In genomic region chr7:155227788-155228458, GRCh38 we compare ENCODE assay signal across 27 cellular contexts.
DNase-seq lines count a peak whose midpoint lies in the region; ATAC-seq, FAIRE-seq and TF ChIP-seq lines count a peak whose summit lies in the region.
"Had no signal": no experiment of that assay in that cellular context is flagged by ENCODE, and none has a peak within 500 bp of the region (broad histone marks: within the 10 kb centered on the region; RNA-seq: fewer than 3 reads in every experiment).

No MANE protein-coding gene starts in this region.

- H3K79me2 ChIP-seq in K562 (ENCODE audit: control insufficient read depth, insufficient read depth, low read length) (no peaks in the 10 kb centered on the region), mesendoderm (ENCODE audit: control insufficient read depth, insufficient read depth, low read length) (no peaks in the 10 kb centered on the region), smooth muscle cell (ENCODE audit: low read depth) (no peaks in the 10 kb centered on the region)

- DNase-seq in K562 (ENCODE audit: extremely low read depth in 1 of 4, low spot score in 3 of 4) (no peak), mesendoderm (no peak), smooth muscle cell (lab: John Stamatoyannopoulos, UW; ENCODE audit: unreplicated experiment) (no peak), SKM-1 (lab: John Stamatoyannopoulos, UW; ENCODE audit: unreplicated experiment) (no peak), islet precursor cell (no peak), DMS 273 (lab: John Stamatoyannopoulos, UW; ENCODE audit: unreplicated experiment) (no peak)
- DNase-seq: activated B cell treated with CpG ODN at 0.5 μM for 24 hours; activated CD4-positive, alpha-beta T cell treated with anti-CD3 and anti-CD28 coated beads, Interleukin-2, amount 50 U/mL, for 4 hours; activated CD8-positive, alpha-beta memory T cell treated with anti-CD3 and anti-CD28 coated beads, Interleukin-2, amount 50 U/mL, for 4 hours; anterior cingulate cortex; CD4-positive, alpha-beta memory T cell; cortex of kidney; GOT3; kidney glomerular epithelial cell; naive B cell; NCI-H1048; NCI-H1930; NCI-H2227 treated with DMSO at 0.1 percent for 48 hours; ovary; stimulated activated CD4-positive, alpha-beta T cell treated with anti-CD3 and anti-CD28 coated beads, Interleukin-15, amount 100 ng/mL, for 24 hours had no signal

- no peak overlapping the region for H2BK15ac ChIP-seq in mesendoderm (replicated peaks; ENCODE audit: low read depth)

- no peak overlapping the region for H3K27ac ChIP-seq in HEK293 (ENCODE audit: extremely low read depth, low read depth, low read length)
- H3K27ac ChIP-seq in K562 (ENCODE audit: extremely low read depth, low read depth, low read length) = no peak overlapping the region
- no peak overlapping the region for H3K27ac ChIP-seq in mesendoderm (ENCODE audit: low read depth, low read length)
- H3K27ac ChIP-seq in smooth muscle cell (ENCODE audit: low read depth) = peak overlapping the region; percentile 82
- H3K27ac ChIP-seq: cardiac muscle cell, gastroesophageal sphincter, ovary, upper lobe of left lung had no signal

- peaks cover 12% of the 10 kb centered on the region for H3F3A ChIP-seq in smooth muscle cell (ENCODE audit: low read depth)

- H3K18ac ChIP-seq in mesendoderm (ENCODE audit: low read length) = no peak overlapping the region

- no peak overlapping the region for H2BK5ac ChIP-seq in mesendoderm (ENCODE audit: low read length)

- H3K4me2 ChIP-seq in K562 (ENCODE audit: insufficient read depth, low read length) = no peak overlapping the region
- no peak overlapping the region for H3K4me2 ChIP-seq in mesendoderm (ENCODE audit: low read length)
- peak overlapping the region; percentile 63 for H3K4me2 ChIP-seq in smooth muscle cell

- no peak for TF ChIP-seq RAD21 in K562 (CRISPR knock-in tag; conservative IDR thresholded peaks at IDR 0.05 in 1 of 2, IDR thresholded peaks at IDR 0.05 in 1 of 2)

- H3K27me3 ChIP-seq in K562 (ENCODE audit: control insufficient read depth in 2 of 2, insufficient read depth in 2 of 2, low read length in 2 of 2) (peaks cover 92 to 100% of the 10 kb centered on the region in 2 experiments), mesendoderm (ENCODE audit: insufficient read depth, low read length, poor library complexity) (no peaks in the 10 kb centered on the region), smooth muscle cell (ENCODE audit: low read depth) (no peaks in the 10 kb centered on the region)
- H3K27me3 ChIP-seq: cardiac muscle cell, ovary, upper lobe of left lung had no signal

- no peak for TF ChIP-seq EP300 in K562 (IDR thresholded peaks at IDR 0.05; ENCODE audit: low read length)

- CTCF ChIA-PET in HEK293 (lab: Yijun Ruan, JAX) = no interaction called here
- CTCF ChIA-PET in K562 (lab: Yijun Ruan, JAX; ENCODE audit: low intra/inter-chr PET ratio) = no interaction called here

- peaks cover 10% of the 10 kb centered on the region; the same call in 1 of the 2 replicates for H3K4me1 ChIP-seq in HEK293 (ENCODE audit: control insufficient read depth, insufficient read depth, low read length)
- peaks cover 0 to 23% of the 10 kb centered on the region in 2 experiments; a peak in 2 of 5 replicates for H3K4me1 ChIP-seq in K562 (replicated peaks in 1 of 2; ENCODE audit: control insufficient read depth in 2 of 2, insufficient read depth in 2 of 2, low read length in 2 of 2)
- H3K4me1 ChIP-seq in mesendoderm (ENCODE audit: control insufficient read depth, low read depth, low read length) = peaks cover 12% of the 10 kb centered on the region
- H3K4me1 ChIP-seq in smooth muscle cell (ENCODE audit: low read depth) = peaks cover 14% of the 10 kb centered on the region
- H3K4me1 ChIP-seq: gastroesophageal sphincter had no signal

- H2AFZ ChIP-seq in K562 (ENCODE audit: low read depth, low read length) = no peak overlapping the region
- no peak overlapping the region for H2AFZ ChIP-seq in smooth muscle cell (ENCODE audit: low read depth)

- no peak overlapping the region for H4K8ac ChIP-seq in mesendoderm (ENCODE audit: low read depth, low read length)

- H3K23ac ChIP-seq in mesendoderm (ENCODE audit: low read length) = no peak overlapping the region

- POLR2A ChIA-PET in HEK293 (lab: Yijun Ruan, JAX) = no interaction called here
- POLR2A ChIA-PET in K562 (lab: Yijun Ruan, JAX) = interaction anchor here (0.6 to 1.4 kb wide), 6 partner anchors 10 to 432 kb away, joined by 3 to 4 read pairs (median 4); no protein-coding TSS in a partner anchor

- TF ChIP-seq POLR2A in K562 (conservative IDR thresholded peaks at IDR 0.05) = no peak

- no peaks in the 10 kb centered on the region for H3K79me1 ChIP-seq in mesendoderm (ENCODE audit: low read length)

- BruUV-seq in K562 (replicated peaks; lab: Mats Ljungman, UMichigan) = no TSS peak

- TF ChIP-seq CTCF in HEK293 (tag by site-specific recombination; IDR thresholded peaks at IDR 0.05) (no peak), K562 (IDR thresholded peaks at IDR 0.05 in 2 of 3, conservative IDR thresholded peaks at IDR 0.05 in 1 of 3; ENCODE audit: insufficient read depth in 2 of 3, low read depth in 1 of 3, low read length in 3 of 3) (no peak), smooth muscle cell (IDR thresholded peaks at IDR 0.05; ENCODE audit: borderline replicate concordance, insufficient read depth, poor library complexity, severe bottlenecking) (no peak)

- H3K36me3 ChIP-seq in HEK293 (ENCODE audit: control insufficient read depth in 2 of 2, insufficient read depth in 1 of 2, low read length in 2 of 2) (no peaks in the 10 kb centered on the region), K562 (ENCODE audit: control insufficient read depth, insufficient read depth, low read length) (no peaks in the 10 kb centered on the region), mesendoderm (ENCODE audit: control insufficient read depth, insufficient read depth, low read length) (no peaks in the 10 kb centered on the region), smooth muscle cell (ENCODE audit: low read depth) (no peaks in the 10 kb centered on the region)
- H3K36me3 ChIP-seq: cardiac muscle cell, gastroesophageal sphincter, ovary, upper lobe of left lung had no signal

- ATAC-seq in K562 (peak; percentile 25; the same call in 2 of the 3 replicates), GM21737 (IDR thresholded peaks at IDR 0.05; ENCODE audit: unreplicated experiment) (no peak)
- ATAC-seq: gastroesophageal sphincter had no signal

- in situ Hi-C loops in K562 (cut with MboI) = no loop called here

- intact Hi-C loops in K562 (cut with micrococcal nuclease) = no loop called here

- H3K9me3 ChIP-seq in HEK293 (ENCODE audit: control insufficient read depth, insufficient read depth, low read depth, low read length) (no peaks in the 10 kb centered on the region), K562 (replicated peaks; ENCODE audit: control insufficient read depth, insufficient read depth, low read depth, low read length) (no peaks in the 10 kb centered on the region), smooth muscle cell (replicated peaks; ENCODE audit: low read depth) (no peaks in the 10 kb centered on the region)
- H3K9me3 ChIP-seq: gastroesophageal sphincter, ovary, upper lobe of left lung had no signal

- peak overlapping the region; percentile 42 for H3K56ac ChIP-seq in mesendoderm (ENCODE audit: low read length)

- H3K4me3 ChIP-seq in HEK293 (ENCODE audit: low read depth, low read length) (no peak overlapping the region), K562 (no peak overlapping the region), mesendoderm (ENCODE audit: low read length) (no peak overlapping the region), smooth muscle cell (no peak overlapping the region)
- H3K4me3 ChIP-seq: cardiac muscle cell, gastroesophageal sphincter, ovary, upper lobe of left lung had no signal

- no peaks in the 10 kb centered on the region for H3K9me1 ChIP-seq in K562 (ENCODE audit: control insufficient read depth, insufficient read depth, low read length)

- H2BK120ac ChIP-seq in mesendoderm (ENCODE audit: low read depth, low read length) = no peak overlapping the region

- FAIRE-seq in K562 (lab: Jason Lieb, UNC) = no peak
- FAIRE-seq: endometrium, G401.6 had no signal

- H3K4ac ChIP-seq in mesendoderm (ENCODE audit: low read depth, low read length) = no peak overlapping the region

- no peak overlapping the region for H2AK5ac ChIP-seq in mesendoderm (ENCODE audit: low read length)

- H4K20me1 ChIP-seq in K562 (replicated peaks; ENCODE audit: control insufficient read depth, insufficient read depth, low read length) = peaks cover 24% of the 10 kb centered on the region
- H4K20me1 ChIP-seq in smooth muscle cell (ENCODE audit: low read depth) = no peaks in the 10 kb centered on the region

- 4% methylated on average over 22 of the region's 22 CpGs for WGBS in K562 (ENCODE audit: insufficient coverage, low coverage, missing lambda C conversion rate)
- WGBS in mesendoderm (ENCODE audit: extremely low coverage, insufficient coverage, low lambda C conversion rate) = no CpG with 5 or more reads among the region's 22 CpGs
- WGBS in smooth muscle cell (ENCODE audit: low lambda C conversion rate) = 59% methylated on average over 22 of the region's 22 CpGs

- H4K5ac ChIP-seq in mesendoderm (ENCODE audit: low read length) = no peak overlapping the region

- H3K9ac ChIP-seq in K562 (ENCODE audit: insufficient read depth in 1 of 2, low read depth in 2 of 2, low read length in 2 of 2) (no peak overlapping the region), mesendoderm (ENCODE audit: low read length) (peak overlapping the region; percentile 45), smooth muscle cell (ENCODE audit: low read depth) (no peak overlapping the region)

TF ChIP-seq in HEK293, 187 proteins besides CTCF, POLR2A, EP300 and RAD21:
- TF ChIP-seq ZNF23 (tag by site-specific recombination; IDR thresholded peaks at IDR 0.05; ENCODE audit: borderline replicate concordance) (no peak), GLIS1 (tag by site-specific recombination; IDR thresholded peaks at IDR 0.05) (peak; percentile 27; the same call in 1 of the 2 replicates)

TF ChIP-seq in K562, 482 proteins besides CTCF, POLR2A, EP300 and RAD21 (continues in another document):
- TF ChIP-seq, protein P1, sequence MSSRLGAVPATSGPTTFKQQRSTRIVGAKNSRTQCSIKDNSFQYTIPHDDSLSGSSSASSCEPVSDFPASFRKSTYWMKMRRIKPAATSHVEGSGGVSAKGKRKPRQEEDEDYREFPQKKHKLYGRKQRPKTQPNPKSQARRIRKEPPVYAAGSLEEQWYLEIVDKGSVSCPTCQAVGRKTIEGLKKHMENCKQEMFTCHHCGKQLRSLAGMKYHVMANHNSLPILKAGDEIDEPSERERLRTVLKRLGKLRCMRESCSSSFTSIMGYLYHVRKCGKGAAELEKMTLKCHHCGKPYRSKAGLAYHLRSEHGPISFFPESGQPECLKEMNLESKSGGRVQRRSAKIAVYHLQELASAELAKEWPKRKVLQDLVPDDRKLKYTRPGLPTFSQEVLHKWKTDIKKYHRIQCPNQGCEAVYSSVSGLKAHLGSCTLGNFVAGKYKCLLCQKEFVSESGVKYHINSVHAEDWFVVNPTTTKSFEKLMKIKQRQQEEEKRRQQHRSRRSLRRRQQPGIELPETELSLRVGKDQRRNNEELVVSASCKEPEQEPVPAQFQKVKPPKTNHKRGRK (tag; IDR thresholded peaks at IDR 0.05) = no peak
- TF ChIP-seq MECOM (CRISPR knock-in tag; IDR thresholded peaks at IDR 0.05) (no peak), ZFPM2 (CRISPR knock-in tag; IDR thresholded peaks at IDR 0.05) (no peak), BDP1 (IDR thresholded peaks at IDR 0.05; ENCODE audit: insufficient read depth, insufficient read length) (no peak), SRSF9 (IDR thresholded peaks at IDR 0.05; ENCODE audit: borderline replicate concordance, low read depth, low read length) (no peak)
